Comparison of ENCODE assay signal across 30 cellular contexts in the genomic region with DNA sequence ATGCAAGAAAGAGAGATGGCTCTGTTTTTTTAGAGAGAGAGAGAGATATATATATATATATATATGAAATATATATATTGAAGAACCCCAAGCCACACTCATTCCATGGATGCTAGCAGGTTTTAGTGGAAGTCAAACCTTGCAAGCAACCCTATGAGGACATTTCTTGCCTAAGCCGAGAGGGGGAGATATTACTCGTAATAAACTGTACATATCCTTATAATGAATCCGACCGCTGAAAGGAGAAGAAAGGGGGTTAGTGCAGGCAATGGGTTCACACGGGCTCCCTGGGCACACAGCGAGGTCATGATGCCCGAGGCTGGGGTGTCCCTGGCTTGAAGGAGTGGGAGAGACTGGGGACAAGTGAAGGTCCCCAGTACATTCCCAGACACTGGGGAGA.
A peak's percentile ranks its signal among the peaks of the same experiment; 100 is the strongest.
DNase-seq lines count a peak whose midpoint lies in the region; FAIRE-seq and TF ChIP-seq lines count a peak whose summit lies in the region.
"Had no signal": no experiment of that assay in that cellular context is flagged by ENCODE, and none has a peak within 500 bp of the region (broad histone marks: within the 10 kb centered on the region; RNA-seq: fewer than 3 reads in every experiment).

No MANE protein-coding gene starts in this region.

- FAIRE-seq in D721Med (lab: Jason Lieb, UNC): no peak
- FAIRE-seq: endometrium, H1, HTR-8/SVneo, kidney had no signal

- H3K36me3 Mint-ChIP-seq in T-helper 2 cell treated with Interferon-gamma antibody and Interleukin-4, amounts not matched to agents 5 μg/mL and 100 μg/mL, for 36 hours (ENCODE audit: low read depth): no peaks in the 10 kb centered on the region
- H3K36me3 Mint-ChIP-seq: activated naive CD4-positive, alpha-beta T cell treated with anti-CD3 and anti-CD28 coated beads, Interleukin-2, amount 50 U/mL, for 24 hours; natural killer cell had no signal

- H3K9me3 ChIP-seq in hepatocyte (ENCODE audit: low read depth): no peaks in the 10 kb centered on the region
- H3K9me3 ChIP-seq: testis, uterus had no signal

- H3K4me1 ChIP-seq in hepatocyte (ENCODE audit: insufficient read depth): no peaks in the 10 kb centered on the region
- H3K4me1 ChIP-seq: parathyroid adenoma, testis, uterus had no signal

- TF ChIP-seq CTCF in D721Med (IDR thresholded peaks at IDR 0.05; ENCODE audit: insufficient read depth, missing control alignments) (peak; percentile 3), fibroblast of the aortic adventitia (IDR thresholded peaks at IDR 0.05; ENCODE audit: insufficient read depth, low read length) (peak; percentile 1), hepatocyte (IDR thresholded peaks at IDR 0.05; ENCODE audit: poor library complexity) (no peak)

- H4K20me1 ChIP-seq in hepatocyte (ENCODE audit: insufficient read depth, poor library complexity, severe bottlenecking): no peaks in the 10 kb centered on the region

- no peak overlapping the region for H3K4me3 Mint-ChIP-seq in T-helper 2 cell treated with Interferon-gamma antibody and Interleukin-4, amounts not matched to agents 5 μg/mL and 100 μg/mL, for 36 hours
- H3K4me3 Mint-ChIP-seq: activated naive CD4-positive, alpha-beta T cell treated with anti-CD3 and anti-CD28 coated beads, Interleukin-2, amount 50 U/mL, for 24 hours; dendritic cell treated with granulocyte-macrophage colony-stimulating factor and Interleukin-4, amounts not matched to agents 40 ng/mL and 50 ng/mL, for 4 days; natural killer cell; T-helper 1 cell treated with Interleukin-12 subunit alpha and Interleukin-12 subunit beta and Interleukin-4 antibody, amounts not matched to agents 30 μg/mL and 1 μg/mL, for 36 hours had no signal

- WGBS in hepatocyte (ENCODE audit: low lambda C conversion rate, missing lambda C conversion rate): 86% methylated on average over 7 of the region's 7 CpGs

- H3K36me3 ChIP-seq in hepatocyte (replicated peaks; ENCODE audit: insufficient read depth, low read depth): no peaks in the 10 kb centered on the region
- H3K36me3 ChIP-seq: uterus, WERI-Rb-1 had no signal

- no peaks in the 10 kb centered on the region for H3K27me3 ChIP-seq in hepatocyte
- H3K27me3 ChIP-seq: testis, uterus had no signal

- H3K9me3 Mint-ChIP-seq in T-helper 2 cell treated with Interferon-gamma antibody and Interleukin-4, amounts not matched to agents 5 μg/mL and 100 μg/mL, for 36 hours: no peaks in the 10 kb centered on the region
- H3K9me3 Mint-ChIP-seq: activated naive CD4-positive, alpha-beta T cell treated with anti-CD3 and anti-CD28 coated beads, Interleukin-2, amount 50 U/mL, for 24 hours; dendritic cell treated with granulocyte-macrophage colony-stimulating factor and Interleukin-4, amounts not matched to agents 40 ng/mL and 50 ng/mL, for 4 days; natural killer cell; T-helper 1 cell treated with Interleukin-12 subunit alpha and Interleukin-12 subunit beta and Interleukin-4 antibody, amounts not matched to agents 30 μg/mL and 1 μg/mL, for 36 hours had no signal

- peaks cover 10% of the 10 kb centered on the region for H3K27me3 Mint-ChIP-seq in T-helper 2 cell treated with Interferon-gamma antibody and Interleukin-4, amounts not matched to agents 5 μg/mL and 100 μg/mL, for 36 hours (ENCODE audit: low read depth)
- H3K27me3 Mint-ChIP-seq: activated naive CD4-positive, alpha-beta T cell treated with anti-CD3 and anti-CD28 coated beads, Interleukin-2, amount 50 U/mL, for 24 hours had no signal

- no peak overlapping the region for H2AFZ ChIP-seq in hepatocyte
- H2AFZ ChIP-seq: parathyroid adenoma, PC-9 had no signal

- no peaks in the 10 kb centered on the region for H3K9me2 ChIP-seq in hepatocyte (replicated peaks; ENCODE audit: insufficient read depth)

- no peak overlapping the region for H3K4me3 ChIP-seq in fibroblast of the aortic adventitia (ENCODE audit: low read depth, low read length)
- H3K4me3 ChIP-seq in hepatocyte: no peak overlapping the region
- H3K4me3 ChIP-seq: PC-9, testis, uterus had no signal

- DNase-seq in D721Med (ENCODE audit: insufficient read length, low spot score): no peak
- peak; percentile 36 to 57 for DNase-seq in Kasumi-1 (lab: John Stamatoyannopoulos, UW)
- peak; percentile 32 for DNase-seq in RPMI7951 (ENCODE audit: low read depth)
- DNase-seq in fibroblast of the aortic adventitia (ENCODE audit: low read depth): no peak
- no peak for DNase-seq in ecto neural progenitor cell (ENCODE audit: low spot score)
- DNase-seq in hepatocyte (ENCODE audit: low spot score): no peak
- no peak for DNase-seq in T-helper 2 cell treated with Interferon-gamma antibody and Interleukin-4, amounts not matched to agents 5 μg/mL and 100 μg/mL, for 36 hours (ENCODE audit: low spot score)
- DNase-seq: activated CD4-positive, alpha-beta T cell treated with anti-CD3 and anti-CD28 coated beads, Interleukin-2, amount 50 U/mL, for 1 hour; aorta; central memory CD4-positive, alpha-beta T cell; DMS153; GF-D8; kidney; natural killer cell; NCI-H2081; NCI-H774; PC-9; right cardiac atrium; stimulated activated CD4-positive, alpha-beta T cell treated with anti-CD3 and anti-CD28 coated beads, Interleukin-4, amount 100 ng/mL, for 4 hours; stimulated activated naive CD4-positive, alpha-beta T cell treated with Interleukin-2 at 50 U/mL for 16 hours; testis; uterus; WERI-Rb-1 had no signal

- no peaks in the 10 kb centered on the region for H3K79me2 ChIP-seq in hepatocyte
- H3K79me2 ChIP-seq: parathyroid adenoma had no signal

- H3K27ac ChIP-seq in hepatocyte: no peak overlapping the region
- H3K27ac ChIP-seq: parathyroid adenoma, PC-9, testis, uterus, WERI-Rb-1 had no signal

- no peaks in the 10 kb centered on the region for H3K4me1 Mint-ChIP-seq in T-helper 2 cell treated with Interferon-gamma antibody and Interleukin-4, amounts not matched to agents 5 μg/mL and 100 μg/mL, for 36 hours (ENCODE audit: low read depth)
- H3K4me1 Mint-ChIP-seq: natural killer cell had no signal

- no peak overlapping the region for H3K27ac Mint-ChIP-seq in T-helper 2 cell treated with Interferon-gamma antibody and Interleukin-4, amounts not matched to agents 5 μg/mL and 100 μg/mL, for 36 hours
- H3K27ac Mint-ChIP-seq: activated naive CD4-positive, alpha-beta T cell treated with anti-CD3 and anti-CD28 coated beads, Interleukin-2, amount 50 U/mL, for 24 hours; dendritic cell treated with granulocyte-macrophage colony-stimulating factor and Interleukin-4, amounts not matched to agents 40 ng/mL and 50 ng/mL, for 4 days; natural killer cell; T-helper 1 cell treated with Interleukin-12 subunit alpha and Interleukin-12 subunit beta and Interleukin-4 antibody, amounts not matched to agents 30 μg/mL and 1 μg/mL, for 36 hours had no signal

- H3K4me2 ChIP-seq in hepatocyte: no peak overlapping the region
- H3K4me2 ChIP-seq: PC-9 had no signal

Comparison
In these comparisons a context has a peak if more than half of its experiments do, and no peak if none do; other contexts are left out.
1. DNase-seq: peak in Kasumi-1 (2 of 2) and RPMI7951 (single experiment); none in D721Med (single experiment), fibroblast of the aortic adventitia (single experiment), ecto neural progenitor cell (single experiment), hepatocyte (single experiment) and T-helper 2 cell treated with Interferon-gamma antibody and Interleukin-4, amounts not matched to agents 5 μg/mL and 100 μg/mL, for 36 hours (single experiment).